Comparison of ENCODE assay signal across 1 cellular context in genomic region chr17:47941998-47942490, GRCh38.
TF ChIP-seq lines count a peak whose summit lies in the region.

No MANE protein-coding gene starts in this region.

TF ChIP-seq in GM23338, 12 proteins besides CTCF, POLR2A, EP300 and RAD21 (continued from another document):
- no peak for TF ChIP-seq ZNF462 (CRISPR knock-in tag; IDR thresholded peaks at IDR 0.05)
- no peak for TF ChIP-seq ZNF331 (CRISPR knock-in tag; IDR thresholded peaks at IDR 0.05; ENCODE audit: low read depth)
- TF ChIP-seq EZH2phosphoT487 (IDR thresholded peaks at IDR 0.05; ENCODE audit: unreplicated experiment) = no peak
- no peak for TF ChIP-seq STAT1 (IDR thresholded peaks at IDR 0.05; ENCODE audit: unreplicated experiment)
- TF ChIP-seq NANOG (IDR thresholded peaks at IDR 0.05; ENCODE audit: borderline replicate concordance) = no peak
- no peak for TF ChIP-seq ETS1 (IDR thresholded peaks at IDR 0.05)
TF ChIP-seq in GM23338: peak in this region for 0.
